ENCODE assay signal across 8 cellular contexts in genomic region chr16:84593825-84594724, GRCh38. TPM values are rescaled to one million over a fixed set of nuclear protein-coding genes. Genes with fewer than 3 reads are reported as not detected.
DNase-seq lines count a peak whose midpoint lies in the region; ATAC-seq and TF ChIP-seq lines count a peak whose summit lies in the region.

No MANE protein-coding gene starts in this region.

- no peak overlapping the region for H3K18ac ChIP-seq in IMR-90 (ENCODE audit: low read depth, low read length)

- H2BK15ac ChIP-seq in IMR-90 (ENCODE audit: low read depth, low read length) = no peak overlapping the region

- H4K5ac ChIP-seq in IMR-90 (ENCODE audit: low read depth, low read length) = no peak overlapping the region

- H3K56ac ChIP-seq in IMR-90 (ENCODE audit: extremely low read depth, insufficient read depth, low read length) = no peak overlapping the region

- H2AFZ ChIP-seq in IMR-90 (replicated peaks; ENCODE audit: low read length, poor library complexity) = no peak overlapping the region

- no peak overlapping the region; a peak in 1 of 4 replicates for H4K8ac ChIP-seq in IMR-90 (ENCODE audit: low read depth in 2 of 2, low read length in 2 of 2)

- no peak overlapping the region for H3K27ac ChIP-seq in IMR-90 (ENCODE audit: insufficient read depth, low read length)

- H3K4ac ChIP-seq in IMR-90 (ENCODE audit: low read depth, low read length) = no peak overlapping the region

- peak overlapping the region; percentile 1; the same call in 1 of the 2 replicates for H2AK5ac ChIP-seq in IMR-90 (ENCODE audit: low read depth, low read length)

- peaks cover 64% of the 10 kb centered on the region for H3K9me1 ChIP-seq in IMR-90 (ENCODE audit: insufficient read depth, low read length)

- no peaks in the 10 kb centered on the region for H3K9me3 ChIP-seq in IMR-90 (ENCODE audit: control insufficient read depth, insufficient read depth, low read length)

- TF ChIP-seq POLR2A in IMR-90 (IDR thresholded peaks at IDR 0.05; ENCODE audit: low read depth, low read length) = no peak

- TF ChIP-seq RAD21 in IMR-90 (IDR thresholded peaks at IDR 0.05; ENCODE audit: low read length) = no peak

- H3K79me1 ChIP-seq in IMR-90 (ENCODE audit: low read depth in 1 of 2, low read length in 2 of 2) = peaks cover 41 to 89% of the 10 kb centered on the region in 2 experiments

- no peak overlapping the region for H2BK20ac ChIP-seq in IMR-90 (ENCODE audit: low read depth, low read length)

- no peak overlapping the region for H3K9ac ChIP-seq in IMR-90 (ENCODE audit: low read depth, low read length)

- H2BK120ac ChIP-seq in IMR-90 (ENCODE audit: low read depth, low read length) = no peak overlapping the region

- CTCF ChIA-PET in IMR-90 (lab: Yijun Ruan, JAX) = no interaction called here

- H3K14ac ChIP-seq in IMR-90 (replicated peaks; ENCODE audit: low read depth, low read length) = no peak overlapping the region

- TF ChIP-seq CTCF in IMR-90 (conservative IDR thresholded peaks at IDR 0.05; ENCODE audit: low read depth, low read length) (no peak), fibroblast of villous mesenchyme (IDR thresholded peaks at IDR 0.05; ENCODE audit: insufficient read depth, low read depth, low read length) (no peak)

- no peaks in the 10 kb centered on the region for H3K27me3 ChIP-seq in IMR-90 (ENCODE audit: control insufficient read depth, insufficient read depth, low read length)

- dilution Hi-C loops in IMR-90 (cut with HindIII; ENCODE audit: low sequenced_read_pairs, unreplicated experiment) = no loop called here

- WGBS in IMR-90 (ENCODE audit: extremely low coverage in 2 of 2, insufficient read length in 1 of 2), 2 experiments = 69% methylated on average over 8 of the region's 23 CpGs; no CpG with 5 or more reads in 1 of the 2 experiments

- no peak overlapping the region for H2BK5ac ChIP-seq in IMR-90 (ENCODE audit: low read depth, low read length, poor library complexity, severe bottlenecking)

- BruUV-seq in IMR-90 (replicated peaks; lab: Mats Ljungman, UMichigan) = no TSS peak

- H3K4me2 ChIP-seq in IMR-90 (ENCODE audit: low read depth, low read length) = no peak overlapping the region

- ATAC-seq in GM21390 (IDR thresholded peaks at IDR 0.05; ENCODE audit: unreplicated experiment) (peak; percentile 93), IMR-90 (ENCODE audit: low read depth) (no peak)

- intact Hi-C loops in IMR-90 (cut with micrococcal nuclease) = no loop called here

- POLR2A ChIA-PET in IMR-90 (lab: Charles Lee; ENCODE audit: unreplicated experiment) = no interaction called here

- no peak overlapping the region for H4K91ac ChIP-seq in IMR-90 (ENCODE audit: insufficient read depth, low read depth, low read length)

- peaks cover 88% of the 10 kb centered on the region for H4K20me1 ChIP-seq in IMR-90 (ENCODE audit: insufficient read depth, low read length)

- in situ Hi-C loops in IMR-90 (cut with MboI; ENCODE audit: low sequenced_read_pairs) = no loop called here

- peak overlapping the region; percentile 1; the same call in 1 of the 2 replicates for H3K4me3 ChIP-seq in GM08714 (ENCODE audit: low read length)
- no peak overlapping the region for H3K4me3 ChIP-seq in IMR-90 (ENCODE audit: insufficient read depth, low read depth, low read length)
- no peak overlapping the region for H3K4me3 ChIP-seq in fibroblast of villous mesenchyme (ENCODE audit: low read depth, low read length)

- DNase-seq in IMR-90 (no peak), fibroblast of villous mesenchyme (ENCODE audit: low read depth) (peak; percentile 75), cerebellar nuclear complex (lab: John Stamatoyannopoulos, UW) (no peak), SHP77 (lab: John Stamatoyannopoulos, UW) (no peak)
- peak; percentile 54 to 71 for DNase-seq in activated CD8-positive, alpha-beta memory T cell treated with anti-CD3 and anti-CD28 coated beads for 1 hour (ENCODE audit: extremely low read depth in 1 of 2, low read depth in 1 of 2)
- peak; percentile 58 for DNase-seq in stimulated activated CD8-positive, alpha-beta memory T cell treated with anti-CD3 and anti-CD28 coated beads, Interleukin-12 subunit alpha, Interleukin-12 subunit beta, amount 100 ng/mL, for 1 hour (ENCODE audit: low read depth)

- H3K36me3 ChIP-seq in IMR-90 (ENCODE audit: control insufficient read depth, insufficient read depth, low read length) = peaks cover 38% of the 10 kb centered on the region

- H3K23ac ChIP-seq in IMR-90 (ENCODE audit: low read depth, low read length) = 0 out of 2 replicates have a peak overlapping the region, but pooled peaks have one; percentile 2

- peaks cover 27% of the 10 kb centered on the region for H3K4me1 ChIP-seq in IMR-90 (ENCODE audit: control insufficient read depth, insufficient read depth, low read length)

- no peak overlapping the region for H2AK9ac ChIP-seq in IMR-90 (replicated peaks; ENCODE audit: low read depth, low read length, poor library complexity)

TF ChIP-seq in IMR-90, 13 proteins besides CTCF, POLR2A, EP300 and RAD21:
- no peak for TF ChIP-seq MAFK (IDR thresholded peaks at IDR 0.05; ENCODE audit: low read depth, low read length)
- TF ChIP-seq FOS (IDR thresholded peaks at IDR 0.05; ENCODE audit: low read depth, low read length) = no peak
- no peak for TF ChIP-seq USF2 (IDR thresholded peaks at IDR 0.05; ENCODE audit: low read depth, low read length)
- TF ChIP-seq NFE2L2 (IDR thresholded peaks at IDR 0.05; ENCODE audit: low read depth, low read length) = no peak
- no peak for TF ChIP-seq ELK1 (IDR thresholded peaks at IDR 0.05; ENCODE audit: borderline replicate concordance, low read depth, low read length)
- no peak for TF ChIP-seq RCOR1 (IDR thresholded peaks at IDR 0.05; ENCODE audit: insufficient replicate concordance, low read length)
- TF ChIP-seq SMC3 (IDR thresholded peaks at IDR 0.05; ENCODE audit: low read depth, low read length) = no peak
- TF ChIP-seq MXI1 (IDR thresholded peaks at IDR 0.05; ENCODE audit: borderline replicate concordance, low read depth, low read length) = no peak
- TF ChIP-seq CEBPB (IDR thresholded peaks at IDR 0.05; ENCODE audit: low read depth, low read length) = no peak
- TF ChIP-seq CHD1 (IDR thresholded peaks at IDR 0.05; ENCODE audit: low read depth, low read length) = no peak
- no peak for TF ChIP-seq MAZ (IDR thresholded peaks at IDR 0.05; ENCODE audit: borderline replicate concordance, low read depth, low read length)
- TF ChIP-seq BHLHE40 (IDR thresholded peaks at IDR 0.05; ENCODE audit: low read depth, low read length) = no peak
- no peak for TF ChIP-seq RFX5 (IDR thresholded peaks at IDR 0.05; ENCODE audit: low read depth, low read length)
TF ChIP-seq in IMR-90: peak in this region for 0.

RNA-seq across cellular contexts. Expression of gene COTL1, which starts 23.8 kb away (rescaled TPM):
- 144 and 166 TPM in 2 replicates for total RNA-seq in IMR-90 (2012; rRNA removed)
- 258 and 270 TPM in 2 replicates for polyA plus RNA-seq in IMR-90 (2012; rRNA removed)
- polyA plus RNA-seq in IMR-90 (2012; cell fraction: cytosol; rRNA removed) = 343 and 372 TPM in 2 replicates
- polyA plus RNA-seq in IMR-90 (2012; cell fraction: nucleus; rRNA removed; ENCODE audit: low replicate concordance) = 158 and 196 TPM in 2 replicates
- 265 and 310 TPM in 2 replicates for total RNA-seq in fibroblast of villous mesenchyme

RNA-seq across cellular contexts. Expression of gene KLHL36, which starts 54.2 kb away (rescaled TPM):
- total RNA-seq in IMR-90 (2012; rRNA removed) = 45.9 and 50.3 TPM in 2 replicates
- polyA plus RNA-seq in IMR-90 (2012; rRNA removed) = 46.3 and 48.9 TPM in 2 replicates
- 23.9 and 49.3 TPM in 2 replicates for polyA plus RNA-seq in IMR-90 (2012; cell fraction: cytosol; rRNA removed)
- 99.5 and 176 TPM in 2 replicates for polyA plus RNA-seq in IMR-90 (2012; cell fraction: nucleus; rRNA removed; ENCODE audit: low replicate concordance)
- 66.7 and 71.7 TPM in 2 replicates for total RNA-seq in fibroblast of villous mesenchyme

Comparison
In these comparisons a context has a peak if more than half of its experiments do, and no peak if none do; other contexts are left out.
1. DNase-seq: peak in activated CD8-positive, alpha-beta memory T cell treated with anti-CD3 and anti-CD28 coated beads for 1 hour (2 of 2), fibroblast of villous mesenchyme (single experiment) and stimulated activated CD8-positive, alpha-beta memory T cell treated with anti-CD3 and anti-CD28 coated beads, Interleukin-12 subunit alpha, Interleukin-12 subunit beta, amount 100 ng/mL, for 1 hour (single experiment); none in IMR-90 (single experiment), cerebellar nuclear complex (0 of 2) and SHP77 (0 of 2).